ENCODE assay signal across 28 cellular contexts in genomic region chr7:131322046-131322445, GRCh38.
"Had no signal": no experiment of that assay in that cellular context is flagged by ENCODE, and none has a peak within 500 bp of the region (broad histone marks: within the 10 kb centered on the region; RNA-seq: fewer than 3 reads in every experiment).

No MANE protein-coding gene starts in this region.

- H3K9me3 ChIP-seq: ovary, psoas muscle, right lobe of liver, sigmoid colon, stomach, thoracic aorta, thyroid gland, upper lobe of right lung, uterus had no signal

- H3K36me3 Mint-ChIP-seq: neural progenitor cell, type B pancreatic cell had no signal

- H3K4me2 ChIP-seq: neural progenitor cell had no signal

- H3K27me3 ChIP-seq: neural progenitor cell, ovary, right lobe of liver, sigmoid colon, stomach, thyroid gland, tibial nerve, upper lobe of right lung, uterus had no signal

- H3K4me3 Mint-ChIP-seq: naive thymus-derived CD8-positive, alpha-beta T cell; natural killer cell treated with Interleukin-12 subunit alpha and Interleukin-12 subunit beta and Interleukin-15 and Interleukin-18, amount 100 ng/mL, for 72 hours; neural progenitor cell; stimulated activated effector memory CD8-positive, alpha-beta T cell treated with anti-CD3 and anti-CD28 coated beads, Interleukin-12 subunit alpha, Interleukin-12 subunit beta, amount 100 ng/mL, for 72 hours; stimulated activated naive B cell treated with anti-CD40 and anti-IgM and Interleukin-4, amounts not matched to agents 10 μg/mL and 1 μg/mL and 100 μg/mL, for 72 hours; stimulated activated naive CD8-positive, alpha-beta T cell treated with anti-CD3 and anti-CD28 coated beads, Interleukin-15, Interleukin-2, amounts not matched to agents 100 ng/mL and 50 ng/mL, for 24 hours; type B pancreatic cell had no signal

- ATAC-seq: naive thymus-derived CD8-positive, alpha-beta T cell; natural killer cell treated with Interleukin-12 subunit alpha and Interleukin-12 subunit beta and Interleukin-15 and Interleukin-18, amount 100 ng/mL, for 72 hours; psoas muscle; right cardiac atrium; right lobe of liver; stimulated activated effector memory CD8-positive, alpha-beta T cell treated with anti-CD3 and anti-CD28 coated beads, Interleukin-12 subunit alpha, Interleukin-12 subunit beta, amount 100 ng/mL, for 72 hours; stimulated activated naive B cell treated with anti-CD40 and anti-IgM and Interleukin-4, amounts not matched to agents 10 μg/mL and 1 μg/mL and 100 μg/mL, for 72 hours; upper lobe of right lung had no signal

- H3K27me3 Mint-ChIP-seq: naive thymus-derived CD8-positive, alpha-beta T cell; progenitor cell of endocrine pancreas; stimulated activated naive CD8-positive, alpha-beta T cell treated with anti-CD3 and anti-CD28 coated beads, Interleukin-15, Interleukin-2, amounts not matched to agents 100 ng/mL and 50 ng/mL, for 24 hours; type B pancreatic cell had no signal

- H3K4me3 ChIP-seq: neural progenitor cell, ovary, psoas muscle, right lobe of liver, sigmoid colon, stomach, thoracic aorta, thyroid gland, tibial nerve, upper lobe of right lung, uterus had no signal

- H3K4me1 ChIP-seq: uterus had no signal

- H3K27ac ChIP-seq: neural progenitor cell, ovary, parathyroid adenoma, psoas muscle, right lobe of liver, sigmoid colon, stomach, thoracic aorta, thyroid gland, tibial nerve, upper lobe of right lung, uterus had no signal

- H3K27ac Mint-ChIP-seq: naive thymus-derived CD8-positive, alpha-beta T cell; natural killer cell treated with Interleukin-12 subunit alpha and Interleukin-12 subunit beta and Interleukin-15 and Interleukin-18, amount 100 ng/mL, for 72 hours; neural progenitor cell; progenitor cell of endocrine pancreas; stimulated activated effector memory CD8-positive, alpha-beta T cell treated with anti-CD3 and anti-CD28 coated beads, Interleukin-12 subunit alpha, Interleukin-12 subunit beta, amount 100 ng/mL, for 72 hours; stimulated activated naive B cell treated with anti-CD40 and anti-IgM and Interleukin-4, amounts not matched to agents 10 μg/mL and 1 μg/mL and 100 μg/mL, for 72 hours; stimulated activated naive CD8-positive, alpha-beta T cell treated with anti-CD3 and anti-CD28 coated beads, Interleukin-15, Interleukin-2, amounts not matched to agents 100 ng/mL and 50 ng/mL, for 24 hours; type B pancreatic cell had no signal

- DNase-seq: naive thymus-derived CD8-positive, alpha-beta T cell; occipital lobe; ovary; posterior cingulate gyrus; psoas muscle; right cardiac atrium; right lobe of liver; sigmoid colon; small intestine; stimulated activated CD4-positive, alpha-beta T cell treated with anti-CD3 and anti-CD28 coated beads, Interleukin-15, amount 100 ng/mL, for 24 hours; stimulated activated CD4-positive, alpha-beta T cell treated with anti-CD3 and anti-CD28 coated beads, Interleukin-2, amount 100 ng/mL, for 24 hours; stimulated activated CD4-positive, alpha-beta T cell treated with anti-CD3 and anti-CD28 coated beads, Interleukin-2, amount 100 ng/mL, for 48 hours; stimulated activated CD4-positive, alpha-beta T cell treated with anti-CD3 and anti-CD28 coated beads, Interleukin-4, amount 100 ng/mL, for 24 hours; stimulated activated naive B cell treated with anti-CD40 and anti-IgM and Interleukin-4, amounts not matched to agents 10 μg/mL and 1 μg/mL and 100 μg/mL, for 72 hours; stimulated activated naive CD4-positive, alpha-beta T cell treated with Interleukin-2 at 50 U/mL for 16 hours; stomach; thyroid gland; upper lobe of right lung; uterus had no signal

- H2AFZ ChIP-seq: neural progenitor cell, parathyroid adenoma had no signal

- H3K9me3 Mint-ChIP-seq: natural killer cell treated with Interleukin-12 subunit alpha and Interleukin-12 subunit beta and Interleukin-15 and Interleukin-18, amount 100 ng/mL, for 72 hours; stimulated activated effector memory CD8-positive, alpha-beta T cell treated with anti-CD3 and anti-CD28 coated beads, Interleukin-12 subunit alpha, Interleukin-12 subunit beta, amount 100 ng/mL, for 72 hours; stimulated activated naive CD8-positive, alpha-beta T cell treated with anti-CD3 and anti-CD28 coated beads, Interleukin-15, Interleukin-2, amounts not matched to agents 100 ng/mL and 50 ng/mL, for 24 hours; type B pancreatic cell had no signal

- H3K36me3 ChIP-seq: neural progenitor cell, ovary, right lobe of liver, sigmoid colon, thoracic aorta, thyroid gland, upper lobe of right lung, uterus had no signal

- H3K9ac ChIP-seq: neural progenitor cell, parathyroid adenoma had no signal
